12 cellular contexts compared by ENCODE assay signal in genomic region chr19:12794936-12795335, GRCh38. TPM values are rescaled to one million over a fixed set of nuclear protein-coding genes. Genes with fewer than 3 reads are reported as not detected.
DNase-seq lines count a peak whose midpoint lies in the region; ATAC-seq, FAIRE-seq and TF ChIP-seq lines count a peak whose summit lies in the region.
"Had no signal": no experiment of that assay in that cellular context is flagged by ENCODE, and none has a peak within 500 bp of the region (broad histone marks: within the 10 kb centered on the region; RNA-seq: fewer than 3 reads in every experiment).

No MANE protein-coding gene starts in this region.

- TF ChIP-seq RAD21 in liver (IDR thresholded peaks at IDR 0.05), result no peak
- TF ChIP-seq RAD21 in HepG2 (CRISPR knock-in tag; IDR thresholded peaks at IDR 0.05), result no peak

- H3K27ac ChIP-seq in liver (ENCODE audit: low read depth in 1 of 2, low read length in 2 of 2), result peak overlapping the region; percentile 98 to 99
- H3K27ac ChIP-seq in HepG2 (ENCODE audit: extremely low read length, insufficient read depth, low read length), result no peak overlapping the region
- H3K27ac ChIP-seq in ascending aorta, result peak overlapping the region; percentile 95 to 96

- H3K9me3 ChIP-seq in liver (ENCODE audit: control insufficient read depth in 4 of 4, low read length in 3 of 4) (no peaks in the 10 kb centered on the region), HepG2 (ENCODE audit: low read length) (no peaks in the 10 kb centered on the region), ascending aorta (no peaks in the 10 kb centered on the region)

- H3K9ac ChIP-seq in liver (ENCODE audit: low read depth in 1 of 2, low read length in 2 of 2) (no peak overlapping the region), HepG2 (ENCODE audit: insufficient read depth, low read depth, low read length) (no peak overlapping the region)

- CTCF ChIA-PET in HepG2 (lab: Yijun Ruan, JAX; ENCODE audit: low intra/inter-chr PET ratio, low total read pairs), result interaction anchor here (2.6 to 3.7 kb wide), 2 partner anchors 17 to 20 kb away, joined by 6 to 54 read pairs; partner anchors contain the start of gene HOOK2

- in situ Hi-C loops in HepG2 (cut with HindIII; ENCODE audit: extremely low pct_ligation_motif_present, low pct_unique_long_range_greater_than_20kb), result no loop called here

- H3K4me1 ChIP-seq in liver (ENCODE audit: control insufficient read depth in 4 of 4, insufficient read depth in 4 of 4, low read length in 3 of 4), result peaks cover 0 to 24% (median 14%) of the 10 kb centered on the region in 4 donors
- H3K4me1 ChIP-seq in HepG2 (ENCODE audit: insufficient read depth, low read length), result peaks cover 39% of the 10 kb centered on the region
- H3K4me1 ChIP-seq in ascending aorta, result peaks cover 4 to 6% of the 10 kb centered on the region in 2 donors

- H3K4me2 ChIP-seq in HepG2 (ENCODE audit: low read depth, low read length), result no peak overlapping the region

- TF ChIP-seq EP300 in HepG2 (IDR thresholded peaks at IDR 0.05; ENCODE audit: low read depth in 2 of 2, low read length in 2 of 2), result no peak
- no peak for TF ChIP-seq EP300 in HepG2 (CRISPR knock-in tag; IDR thresholded peaks at IDR 0.05; ENCODE audit: borderline replicate concordance)

- no peak overlapping the region for H2AFZ ChIP-seq in HepG2 (ENCODE audit: low read length)

- H3K27me3 ChIP-seq in liver (ENCODE audit: control insufficient read depth in 4 of 4, insufficient read depth in 4 of 4, low read length in 3 of 4), result no peaks in the 10 kb centered on the region
- no peaks in the 10 kb centered on the region for H3K27me3 ChIP-seq in HepG2 (ENCODE audit: control insufficient read depth in 1 of 2, insufficient read depth in 2 of 2, low read length in 2 of 2)
- H3K27me3 ChIP-seq in ascending aorta, result no peaks in the 10 kb centered on the region

- WGBS in liver, result 89% methylated on average over 9 of the region's 9 CpGs
- WGBS in HepG2 (ENCODE audit: low lambda C conversion rate), result 93% methylated on average over 9 of the region's 9 CpGs

- TF ChIP-seq POLR2A in HepG2 (IDR thresholded peaks at IDR 0.05; ENCODE audit: insufficient read depth in 1 of 2, low read depth in 2 of 2, low read length in 2 of 2), result no peak

- H4K20me1 ChIP-seq in HepG2 (ENCODE audit: insufficient read depth, low read length), result no peaks in the 10 kb centered on the region

- POLR2A ChIA-PET in HepG2 (lab: Yijun Ruan, JAX), result interaction anchor here (1.6 to 2.4 kb wide), 3 partner anchors 17 to 34 kb away, joined by 6 to 21 read pairs (median 17); no protein-coding TSS in a partner anchor

- H3K79me2 ChIP-seq in HepG2 (ENCODE audit: insufficient read depth, low read length), result peaks cover 8% of the 10 kb centered on the region

- H3K4me3 ChIP-seq in liver (ENCODE audit: low read depth in 1 of 3, low read length in 3 of 3) (no peak overlapping the region), HepG2 (replicated peaks in 1 of 3; ENCODE audit: insufficient read depth in 1 of 3, low read depth in 2 of 3, low read length in 3 of 3) (no peak overlapping the region), ascending aorta (peak overlapping the region in 1 of 2 donors; percentile 90)

- no peak for DNase-seq in HepG2 (ENCODE audit: low spot score)
- DNase-seq in ascending aorta (ENCODE audit: low spot score in 2 of 2), result peak in 1 of 2 donors; percentile 78
- DNase-seq in myocyte (ENCODE audit: low read depth), result peak; percentile 9
- DNase-seq in stimulated activated naive CD4-positive, alpha-beta T cell (lab: John Stamatoyannopoulos, UW), result no peak
- DNase-seq in amniotic stem cell (lab: John Stamatoyannopoulos, UW), result no peak
- DNase-seq in stimulated activated CD4-positive, alpha-beta T cell treated with anti-CD3 and anti-CD28 coated beads, Interleukin-4, amount 100 ng/mL, for 4 hours, result no peak
- DNase-seq: COR-L47, T1000 had no signal

- no TSS peak for BruUV-seq in HepG2 (replicated peaks; lab: Mats Ljungman, UMichigan)

- H3K36me3 ChIP-seq in liver (ENCODE audit: control insufficient read depth in 4 of 4, insufficient read depth in 3 of 4, low read depth in 1 of 4, low read length in 3 of 4), result peaks cover 0 to 5% (median 1%) of the 10 kb centered on the region in 4 donors
- H3K36me3 ChIP-seq in HepG2 (replicated peaks in 1 of 2; ENCODE audit: control insufficient read depth in 1 of 2, insufficient read depth in 2 of 2, low read length in 2 of 2), result peaks cover 2 to 9% of the 10 kb centered on the region in 2 experiments; a peak in 4 of 5 replicates
- H3K36me3 ChIP-seq in ascending aorta, result peaks cover 5 to 13% of the 10 kb centered on the region in 2 donors

- no peak for ATAC-seq in HepG2
- ATAC-seq in GM18520 (IDR thresholded peaks at IDR 0.05; ENCODE audit: unreplicated experiment), result no peak
- ATAC-seq: GM12878 had no signal

- intact Hi-C loops in HepG2 (cut with micrococcal nuclease; ENCODE audit: unreplicated experiment), result no loop called here
- intact Hi-C loops in ascending aorta (cut with DNase I), result loop anchor here (5.0 to 10.0 kb wide), 3 partner anchors 152 to 1210 kb away; partner anchors contain the start of genes RAD23A and RFX1

- FAIRE-seq in HepG2 (lab: Jason Lieb, UNC), result no peak
- FAIRE-seq: GM12878 had no signal

- TF ChIP-seq CTCF in liver (IDR thresholded peaks at IDR 0.05; ENCODE audit: low read depth, low read length, missing input control) (no peak), HepG2 (CRISPR knock-in tag; IDR thresholded peaks at IDR 0.05) (no peak), ascending aorta (IDR thresholded peaks at IDR 0.05) (no peak)

RNA-seq across cellular contexts. Expression of gene JUNB, which starts 3.6 kb away (rescaled TPM):
- total RNA-seq in liver (10 to 100 TPM; 68.6 to 79.2 TPM), HepG2 (2016; rRNA removed; fragmentation: Illumina TruSeq; extraction: Trizol) (4.9 and 7.7 TPM in 2 replicates), ascending aorta (3,581 TPM), myocyte (84.4 and 96.5 TPM in 2 replicates)
- polyA plus RNA-seq in liver (10 to 100 TPM; 32.7 to 44.6 TPM), HepG2 (2011; rRNA removed) (8.2 and 15.9 TPM in 2 replicates)
- total RNA-seq in HepG2 (2016; cell fraction: cytosol; rRNA removed; fragmentation: Illumina TruSeq; extraction: Trizol; ENCODE audit: low read depth), result 3.3 and 3.8 TPM in 2 replicates
- total RNA-seq in HepG2 (2016; cell fraction: insoluble cytoplasmic fraction; rRNA removed; fragmentation: Illumina TruSeq; extraction: Trizol), result 3.8 and 7.5 TPM in 2 replicates
- total RNA-seq in HepG2 (2016; cell fraction: membrane; rRNA removed; fragmentation: Illumina TruSeq; extraction: Trizol), result 6.6 TPM in 2 replicates
- 7.2 and 8.6 TPM in 2 replicates for total RNA-seq in HepG2 (2016; cell fraction: nucleus; rRNA removed; fragmentation: Illumina TruSeq; extraction: Trizol)
- 10.9 and 15.9 TPM in 2 replicates for polyA plus RNA-seq in HepG2 (2011; cell fraction: cytosol; rRNA removed)
- 19.5 and 30.3 TPM in 2 replicates for polyA plus RNA-seq in HepG2 (2011; cell fraction: nucleus; rRNA removed)
- 2.5 and 5.8 TPM in 2 replicates for polyA plus RNA-seq in HepG2 (2012)
- 2.6 and 2.8 TPM in 2 replicates for polyA plus RNA-seq in HepG2 (2016; cell fraction: cytosol; fragmentation: Illumina TruSeq; extraction: Trizol; ENCODE audit: low read depth)
- 5.6 and 7.1 TPM in 2 replicates for polyA plus RNA-seq in HepG2 (2016; cell fraction: insoluble cytoplasmic fraction; fragmentation: Illumina TruSeq; extraction: Trizol; ENCODE audit: low read depth)
- 3.6 and 3.7 TPM in 2 replicates for polyA plus RNA-seq in HepG2 (2016; cell fraction: membrane; fragmentation: Illumina TruSeq; extraction: Trizol; ENCODE audit: low read depth)
- 15.5 and 16.4 TPM in 2 replicates for polyA plus RNA-seq in HepG2 (2016; cell fraction: nucleus; fragmentation: Illumina TruSeq; extraction: Trizol; ENCODE audit: insufficient read depth, low read depth)
- polyA minus RNA-seq in HepG2 (2011; rRNA and poly(A)+ RNA removed; ENCODE audit: low replicate concordance), result 17.5 and 34.8 TPM in 2 replicates
- 14.3 and 14.8 TPM in 2 replicates for polyA minus RNA-seq in HepG2 (2011; cell fraction: cytosol; rRNA and poly(A)+ RNA removed)
- polyA minus RNA-seq in HepG2 (2011; cell fraction: nucleus; rRNA and poly(A)+ RNA removed), result 7.0 and 8.7 TPM in 2 replicates
- 94.3 TPM for polyA plus RNA-seq in myocyte (2012)

RNA-seq across cellular contexts. Expression of gene PRDX2, which starts 6.7 kb away (rescaled TPM):
- total RNA-seq in liver (1,000 to 10,000 TPM in 1 of 2 donors, 100 to 1,000 TPM in 1; 222 to 1,737 TPM), HepG2 (2016; rRNA removed; fragmentation: Illumina TruSeq; extraction: Trizol) (381 and 425 TPM in 2 replicates), ascending aorta (259 TPM), myocyte (109 and 130 TPM in 2 replicates)
- polyA plus RNA-seq in liver (100 to 1,000 TPM; 265 to 301 TPM), HepG2 (2011; rRNA removed) (218 and 238 TPM in 2 replicates)
- 76.3 and 78.7 TPM in 2 replicates for total RNA-seq in HepG2 (2016; cell fraction: cytosol; rRNA removed; fragmentation: Illumina TruSeq; extraction: Trizol; ENCODE audit: low read depth)
- total RNA-seq in HepG2 (2016; cell fraction: insoluble cytoplasmic fraction; rRNA removed; fragmentation: Illumina TruSeq; extraction: Trizol), result 372 and 392 TPM in 2 replicates
- 80.0 and 92.1 TPM in 2 replicates for total RNA-seq in HepG2 (2016; cell fraction: membrane; rRNA removed; fragmentation: Illumina TruSeq; extraction: Trizol)
- 155 and 156 TPM in 2 replicates for total RNA-seq in HepG2 (2016; cell fraction: nucleus; rRNA removed; fragmentation: Illumina TruSeq; extraction: Trizol)
- 353 and 456 TPM in 2 replicates for polyA plus RNA-seq in HepG2 (2011; cell fraction: cytosol; rRNA removed)
- polyA plus RNA-seq in HepG2 (2011; cell fraction: nucleus; rRNA removed), result 218 and 223 TPM in 2 replicates
- 295 and 301 TPM in 2 replicates for polyA plus RNA-seq in HepG2 (2012)
- polyA plus RNA-seq in HepG2 (2016; cell fraction: cytosol; fragmentation: Illumina TruSeq; extraction: Trizol; ENCODE audit: low read depth), result 101 and 108 TPM in 2 replicates
- 447 and 526 TPM in 2 replicates for polyA plus RNA-seq in HepG2 (2016; cell fraction: insoluble cytoplasmic fraction; fragmentation: Illumina TruSeq; extraction: Trizol; ENCODE audit: low read depth)
- polyA plus RNA-seq in HepG2 (2016; cell fraction: membrane; fragmentation: Illumina TruSeq; extraction: Trizol; ENCODE audit: low read depth), result 92.7 and 94.2 TPM in 2 replicates
- polyA plus RNA-seq in HepG2 (2016; cell fraction: nucleus; fragmentation: Illumina TruSeq; extraction: Trizol; ENCODE audit: insufficient read depth, low read depth), result 277 and 282 TPM in 2 replicates
- polyA minus RNA-seq in HepG2 (2011; rRNA and poly(A)+ RNA removed; ENCODE audit: low replicate concordance), result 319 and 512 TPM in 2 replicates
- polyA minus RNA-seq in HepG2 (2011; cell fraction: cytosol; rRNA and poly(A)+ RNA removed), result 147 and 189 TPM in 2 replicates
- 44.4 and 48.2 TPM in 2 replicates for polyA minus RNA-seq in HepG2 (2011; cell fraction: nucleus; rRNA and poly(A)+ RNA removed)
- polyA plus RNA-seq in myocyte (2012), result 51.9 TPM

RNA-seq across cellular contexts. Expression of gene THSD8, which starts 6.9 kb away (rescaled TPM):
- total RNA-seq in liver (under 1 TPM in 1 of 2 donors, not detected in 1; 0.33 TPM), HepG2 (2016; rRNA removed; fragmentation: Illumina TruSeq; extraction: Trizol) (14.9 and 23.5 TPM in 2 replicates), ascending aorta (not detected), myocyte (not detected in 2 replicates)
- polyA plus RNA-seq in liver (under 1 TPM; 0.22 to 0.35 TPM), HepG2 (2011; rRNA removed) (4.8 and 5.2 TPM in 2 replicates)
- total RNA-seq in HepG2 (2016; cell fraction: cytosol; rRNA removed; fragmentation: Illumina TruSeq; extraction: Trizol; ENCODE audit: low read depth), result not detected in 2 replicates
- total RNA-seq in HepG2 (2016; cell fraction: insoluble cytoplasmic fraction; rRNA removed; fragmentation: Illumina TruSeq; extraction: Trizol), result 11.9 and 20.6 TPM in 2 replicates
- 2.6 and 4.1 TPM in 2 replicates for total RNA-seq in HepG2 (2016; cell fraction: membrane; rRNA removed; fragmentation: Illumina TruSeq; extraction: Trizol)
- 1.9 and 3.1 TPM in 2 replicates for total RNA-seq in HepG2 (2016; cell fraction: nucleus; rRNA removed; fragmentation: Illumina TruSeq; extraction: Trizol)
- polyA plus RNA-seq in HepG2 (2011; cell fraction: cytosol; rRNA removed), result 1.3 TPM in 1 of 2 replicates, not detected in the other
- not detected in 2 replicates for polyA plus RNA-seq in HepG2 (2011; cell fraction: nucleus; rRNA removed)
- polyA plus RNA-seq in HepG2 (2012), result 2.7 and 6.2 TPM in 2 replicates
- 2.4 and 2.9 TPM in 2 replicates for polyA plus RNA-seq in HepG2 (2016; cell fraction: cytosol; fragmentation: Illumina TruSeq; extraction: Trizol; ENCODE audit: low read depth)
- 29.9 and 31.8 TPM in 2 replicates for polyA plus RNA-seq in HepG2 (2016; cell fraction: insoluble cytoplasmic fraction; fragmentation: Illumina TruSeq; extraction: Trizol; ENCODE audit: low read depth)
- polyA plus RNA-seq in HepG2 (2016; cell fraction: membrane; fragmentation: Illumina TruSeq; extraction: Trizol; ENCODE audit: low read depth), result 4.8 and 5.8 TPM in 2 replicates
- polyA plus RNA-seq in HepG2 (2016; cell fraction: nucleus; fragmentation: Illumina TruSeq; extraction: Trizol; ENCODE audit: insufficient read depth, low read depth), result 4.4 and 8.0 TPM in 2 replicates
- polyA minus RNA-seq in HepG2 (2011; rRNA and poly(A)+ RNA removed; ENCODE audit: low replicate concordance), result 1.1 and 55.0 TPM in 2 replicates
- not detected in 2 replicates for polyA minus RNA-seq in HepG2 (2011; cell fraction: cytosol; rRNA and poly(A)+ RNA removed)
- not detected in 2 replicates for polyA minus RNA-seq in HepG2 (2011; cell fraction: nucleus; rRNA and poly(A)+ RNA removed)
- polyA plus RNA-seq in myocyte (2012), result 2.3 TPM
- total RNA-seq: fibroblast of lung had no signal
- polyA plus RNA-seq: fibroblast of lung had no signal

RNA-seq across cellular contexts. Expression of gene RNASEH2A, which starts 11.4 kb away (rescaled TPM):
- total RNA-seq in liver (10 to 100 TPM in 1 of 2 donors, 1 to 10 TPM in 1; 1.8 to 17.5 TPM), HepG2 (2016; rRNA removed; fragmentation: Illumina TruSeq; extraction: Trizol) (35.8 and 44.0 TPM in 2 replicates), ascending aorta (3.4 TPM), myocyte (3.5 and 4.3 TPM in 2 replicates)
- polyA plus RNA-seq in liver (1 to 10 TPM; 2.3 to 4.6 TPM), HepG2 (2011; rRNA removed) (18.4 and 25.1 TPM in 2 replicates)
- total RNA-seq in HepG2 (2016; cell fraction: cytosol; rRNA removed; fragmentation: Illumina TruSeq; extraction: Trizol; ENCODE audit: low read depth), result 9.6 and 10.1 TPM in 2 replicates
- total RNA-seq in HepG2 (2016; cell fraction: insoluble cytoplasmic fraction; rRNA removed; fragmentation: Illumina TruSeq; extraction: Trizol), result 42.1 and 45.3 TPM in 2 replicates
- 6.9 and 12.1 TPM in 2 replicates for total RNA-seq in HepG2 (2016; cell fraction: membrane; rRNA removed; fragmentation: Illumina TruSeq; extraction: Trizol)
- 16.9 and 20.6 TPM in 2 replicates for total RNA-seq in HepG2 (2016; cell fraction: nucleus; rRNA removed; fragmentation: Illumina TruSeq; extraction: Trizol)
- 29.0 and 49.3 TPM in 2 replicates for polyA plus RNA-seq in HepG2 (2011; cell fraction: cytosol; rRNA removed)
- polyA plus RNA-seq in HepG2 (2011; cell fraction: nucleus; rRNA removed), result 16.5 and 17.7 TPM in 2 replicates
- polyA plus RNA-seq in HepG2 (2012), result 14.7 and 18.3 TPM in 2 replicates
- 11.8 and 12.6 TPM in 2 replicates for polyA plus RNA-seq in HepG2 (2016; cell fraction: cytosol; fragmentation: Illumina TruSeq; extraction: Trizol; ENCODE audit: low read depth)
- 51.0 and 52.7 TPM in 2 replicates for polyA plus RNA-seq in HepG2 (2016; cell fraction: insoluble cytoplasmic fraction; fragmentation: Illumina TruSeq; extraction: Trizol; ENCODE audit: low read depth)
- polyA plus RNA-seq in HepG2 (2016; cell fraction: membrane; fragmentation: Illumina TruSeq; extraction: Trizol; ENCODE audit: low read depth), result 9.0 and 9.3 TPM in 2 replicates
- 31.7 and 33.2 TPM in 2 replicates for polyA plus RNA-seq in HepG2 (2016; cell fraction: nucleus; fragmentation: Illumina TruSeq; extraction: Trizol; ENCODE audit: insufficient read depth, low read depth)
- 44.4 and 185 TPM in 2 replicates for polyA minus RNA-seq in HepG2 (2011; rRNA and poly(A)+ RNA removed; ENCODE audit: low replicate concordance)
- 18.6 and 30.1 TPM in 2 replicates for polyA minus RNA-seq in HepG2 (2011; cell fraction: cytosol; rRNA and poly(A)+ RNA removed)
- polyA minus RNA-seq in HepG2 (2011; cell fraction: nucleus; rRNA and poly(A)+ RNA removed), result 8.7 and 11.3 TPM in 2 replicates
- 8.4 TPM for polyA plus RNA-seq in myocyte (2012)

RNA-seq across cellular contexts. Expression of gene HOOK2, which starts 19.6 kb away (rescaled TPM):
- total RNA-seq in liver (10 to 100 TPM; 11.3 to 36.4 TPM), HepG2 (2016; rRNA removed; fragmentation: Illumina TruSeq; extraction: Trizol) (7.3 and 12.9 TPM in 2 replicates), ascending aorta (58.5 TPM), myocyte (39.6 and 49.9 TPM in 2 replicates)
- polyA plus RNA-seq in liver (10 to 100 TPM; 12.9 to 17.0 TPM), HepG2 (2011; rRNA removed) (9.2 and 11.1 TPM in 2 replicates)
- total RNA-seq in HepG2 (2016; cell fraction: cytosol; rRNA removed; fragmentation: Illumina TruSeq; extraction: Trizol; ENCODE audit: low read depth), result 3.3 and 3.6 TPM in 2 replicates
- total RNA-seq in HepG2 (2016; cell fraction: insoluble cytoplasmic fraction; rRNA removed; fragmentation: Illumina TruSeq; extraction: Trizol), result 6.4 and 13.9 TPM in 2 replicates
- total RNA-seq in HepG2 (2016; cell fraction: membrane; rRNA removed; fragmentation: Illumina TruSeq; extraction: Trizol), result 2.8 and 3.5 TPM in 2 replicates
- 11.6 and 14.2 TPM in 2 replicates for total RNA-seq in HepG2 (2016; cell fraction: nucleus; rRNA removed; fragmentation: Illumina TruSeq; extraction: Trizol)
- 4.3 and 4.7 TPM in 2 replicates for polyA plus RNA-seq in HepG2 (2011; cell fraction: cytosol; rRNA removed)
- 77.7 and 77.9 TPM in 2 replicates for polyA plus RNA-seq in HepG2 (2011; cell fraction: nucleus; rRNA removed)
- polyA plus RNA-seq in HepG2 (2012), result 15.8 and 16.0 TPM in 2 replicates
- polyA plus RNA-seq in HepG2 (2016; cell fraction: cytosol; fragmentation: Illumina TruSeq; extraction: Trizol; ENCODE audit: low read depth), result 0.83 and 0.93 TPM in 2 replicates
- polyA plus RNA-seq in HepG2 (2016; cell fraction: insoluble cytoplasmic fraction; fragmentation: Illumina TruSeq; extraction: Trizol; ENCODE audit: low read depth), result 5.4 and 6.8 TPM in 2 replicates
- polyA plus RNA-seq in HepG2 (2016; cell fraction: membrane; fragmentation: Illumina TruSeq; extraction: Trizol; ENCODE audit: low read depth), result 1.6 and 1.7 TPM in 2 replicates
- 55.0 and 69.3 TPM in 2 replicates for polyA plus RNA-seq in HepG2 (2016; cell fraction: nucleus; fragmentation: Illumina TruSeq; extraction: Trizol; ENCODE audit: insufficient read depth, low read depth)
- polyA minus RNA-seq in HepG2 (2011; rRNA and poly(A)+ RNA removed; ENCODE audit: low replicate concordance), result 6.5 and 15.0 TPM in 2 replicates
- 3.4 and 5.3 TPM in 2 replicates for polyA minus RNA-seq in HepG2 (2011; cell fraction: cytosol; rRNA and poly(A)+ RNA removed)
- polyA minus RNA-seq in HepG2 (2011; cell fraction: nucleus; rRNA and poly(A)+ RNA removed), result 13.1 and 15.0 TPM in 2 replicates
- polyA plus RNA-seq in myocyte (2012), result 30.7 TPM

Comparison
In these comparisons a context has a peak if more than half of its experiments do, and no peak if none do; other contexts are left out.
1. RNA of gene JUNB, which starts 3.6 kb away (total RNA-seq): 3,581 TPM in ascending aorta (single experiment); 84.4 to 96.5 TPM in myocyte, 68.6 to 79.2 TPM in liver and 3.3 to 8.6 TPM in HepG2; every median in the first group is over 10 times any median in the second.